8 cellular contexts compared by ENCODE assay signal in genomic region chr1:92804721-92805169, GRCh38. TPM values are rescaled to one million over a fixed set of nuclear protein-coding genes. Genes with fewer than 3 reads are reported as not detected.
DNase-seq lines count a peak whose midpoint lies in the region; ATAC-seq, FAIRE-seq and TF ChIP-seq lines count a peak whose summit lies in the region.

No MANE protein-coding gene starts in this region.

- intact Hi-C loops in endothelial cell of umbilical vein (cut with micrococcal nuclease) = loop anchor here (2.0 kb wide), 1 partner anchor 26 kb away; no protein-coding TSS in a partner anchor

- FAIRE-seq in RCC 7860 (lab: Jason Lieb, UNC) (peak; percentile 81), endothelial cell of umbilical vein (lab: Jason Lieb, UNC) (peak; percentile 97)

- H3K9me3 ChIP-seq in endothelial cell of umbilical vein (replicated peaks; ENCODE audit: control insufficient read depth, insufficient read depth, low read length) = no peaks in the 10 kb centered on the region

- no peak for TF ChIP-seq CTCF in endothelial cell of umbilical vein (IDR thresholded peaks at IDR 0.05; ENCODE audit: extremely low read depth in 1 of 2, insufficient read depth in 1 of 2, low read depth in 1 of 2, low read length in 2 of 2)

- peak overlapping the region; percentile 34 for H3K9ac ChIP-seq in endothelial cell of umbilical vein (replicated peaks; ENCODE audit: extremely low read depth, insufficient read depth, low read length)

- peak overlapping the region; percentile 94 for H3K27ac ChIP-seq in endothelial cell of umbilical vein (ENCODE audit: insufficient read depth, low read depth, low read length)

- peak overlapping the region; percentile 67 for H3K4me2 ChIP-seq in endothelial cell of umbilical vein (ENCODE audit: insufficient read depth, low read length)

- peak; percentile 55 for TF ChIP-seq POLR2A in endothelial cell of umbilical vein (IDR thresholded peaks at IDR 0.05; ENCODE audit: low read depth, low read length)

- no peak overlapping the region for H3K4me3 ChIP-seq in endothelial cell of umbilical vein (replicated peaks in 1 of 3; ENCODE audit: insufficient read depth in 1 of 3, low read depth in 1 of 3, low read length in 3 of 3)

- dilution Hi-C loops in endothelial cell of umbilical vein (cut with MboI; ENCODE audit: extremely low pct_ligation_motif_present, low sequenced_read_pairs) = no loop called here

- peak overlapping the region; percentile 62 for H2AFZ ChIP-seq in endothelial cell of umbilical vein (ENCODE audit: low read depth, low read length)

- CTCF ChIA-PET in endothelial cell of umbilical vein (lab: Charles Lee) = interaction anchor here (0.6 to 2.1 kb wide), 12 partner anchors 10 to 55 kb away, joined by 3 to 21 read pairs (median 6); partner anchors contain the start of gene RPL5

- no peaks in the 10 kb centered on the region for H3K79me2 ChIP-seq in endothelial cell of umbilical vein (ENCODE audit: control insufficient read depth, insufficient read depth, low read length)

- peak; percentile 83 for DNase-seq in Ammon's horn (ENCODE audit: low spot score)
- DNase-seq in RCC 7860 (ENCODE audit: low spot score) = peak; percentile 97
- DNase-seq in endothelial cell of umbilical vein (ENCODE audit: low read depth, low spot score) = peak; percentile 97
- DNase-seq in mesenteric fat pad (ENCODE audit: low spot score) = peak; percentile 68
- no peak for DNase-seq in activated gamma-delta T cell (lab: John Stamatoyannopoulos, UW)
- DNase-seq in activated CD4-positive, alpha-beta T cell treated with anti-CD3 and anti-CD28 coated beads, Interleukin-2, amount 50 U/mL, for 4 hours = no peak

- BruUV-seq in endothelial cell of umbilical vein (replicated peaks; lab: Mats Ljungman, UMichigan) = no TSS peak

- H3K36me3 ChIP-seq in endothelial cell of umbilical vein (ENCODE audit: control insufficient read depth in 2 of 2, extremely low read depth in 1 of 2, insufficient read depth in 2 of 2, low read length in 2 of 2) = no peaks in the 10 kb centered on the region

- H3K27me3 ChIP-seq in endothelial cell of umbilical vein (ENCODE audit: control insufficient read depth in 2 of 2, insufficient read depth in 2 of 2, low read length in 2 of 2) = no peaks in the 10 kb centered on the region

- H3K4me1 ChIP-seq in endothelial cell of umbilical vein (ENCODE audit: control insufficient read depth, extremely low read depth, insufficient read depth, low read length) = peaks cover 15% of the 10 kb centered on the region

- peak; percentile 52 for ATAC-seq in GM21360 (IDR thresholded peaks at IDR 0.05; ENCODE audit: unreplicated experiment)
- no peak for ATAC-seq in HG02840 (IDR thresholded peaks at IDR 0.05; ENCODE audit: low FRiP score, unreplicated experiment)

- no peaks in the 10 kb centered on the region for H3K9me1 ChIP-seq in endothelial cell of umbilical vein (replicated peaks; ENCODE audit: control insufficient read depth, extremely low read depth, insufficient read depth, low read length)

- H4K20me1 ChIP-seq in endothelial cell of umbilical vein (replicated peaks; ENCODE audit: control insufficient read depth, extremely low read depth, insufficient read depth, low read length) = no peaks in the 10 kb centered on the region

- POLR2A ChIA-PET in endothelial cell of umbilical vein (lab: Charles Lee) = interaction anchor here (1.0 kb wide), 2 partner anchors 12 to 27 kb away, joined by 3 read pairs; partner anchors contain the start of gene RPL5

TF ChIP-seq in endothelial cell of umbilical vein, 7 proteins besides CTCF, POLR2A, EP300 and RAD21:
- TF ChIP-seq FOS (IDR thresholded peaks at IDR 0.05; ENCODE audit: borderline replicate concordance, insufficient read depth, low read length) = peak; percentile 71
- TF ChIP-seq EZH2 (IDR thresholded peaks at IDR 0.05; ENCODE audit: borderline replicate concordance, low read depth, low read length, severe bottlenecking) = no peak
- no peak for TF ChIP-seq MYC (IDR thresholded peaks at IDR 0.05; ENCODE audit: low read depth, low read length)
- TF ChIP-seq JUN (IDR thresholded peaks at IDR 0.05; ENCODE audit: borderline replicate concordance, insufficient read depth, insufficient read length, low read depth) = peak; percentile 90
- peak; percentile 88 for TF ChIP-seq GATA2 (IDR thresholded peaks at IDR 0.05; ENCODE audit: insufficient read depth, insufficient read length, low read depth, low read length)
- peak; percentile 89 for TF ChIP-seq POLR2AphosphoS5 (IDR thresholded peaks at IDR 0.05; ENCODE audit: insufficient read depth, low read depth, low read length)
- no peak for TF ChIP-seq MAX (IDR thresholded peaks at IDR 0.05; ENCODE audit: insufficient read depth, insufficient read length)

RNA-seq across cellular contexts. Expression of gene EVI5, which starts 19.8 kb away (rescaled TPM):
- total RNA-seq in endothelial cell of umbilical vein = 26.2 and 34.4 TPM in 2 replicates
- 5.0 TPM in 2 replicates for polyA plus RNA-seq in endothelial cell of umbilical vein
- 7.5 and 7.7 TPM in 2 replicates for polyA plus RNA-seq in endothelial cell of umbilical vein (2011; cell fraction: cytosol; rRNA removed)
- polyA plus RNA-seq in endothelial cell of umbilical vein (2011; cell fraction: nucleus; rRNA removed) = 8.2 and 11.2 TPM in 2 replicates
- polyA plus RNA-seq in endothelial cell of umbilical vein (2012) = 8.0 and 11.0 TPM in 2 replicates
- polyA minus RNA-seq in endothelial cell of umbilical vein = 14.8 and 23.3 TPM in 2 replicates
- polyA minus RNA-seq in endothelial cell of umbilical vein (2011; cell fraction: cytosol; rRNA and poly(A)+ RNA removed) = 15.6 TPM
- 30.0 and 35.6 TPM in 2 replicates for polyA minus RNA-seq in endothelial cell of umbilical vein (2011; cell fraction: nucleus; rRNA and poly(A)+ RNA removed)
- total RNA-seq in mesenteric fat pad = 44.4 TPM

RNA-seq across cellular contexts. Expression of gene RPL5, which starts 27.1 kb away (rescaled TPM):
- total RNA-seq in endothelial cell of umbilical vein (1,109 and 1,117 TPM in 2 replicates), mesenteric fat pad (762 TPM)
- 1,101 and 1,237 TPM in 2 replicates for polyA plus RNA-seq in endothelial cell of umbilical vein
- polyA plus RNA-seq in endothelial cell of umbilical vein (2011; cell fraction: cytosol; rRNA removed) = 1,767 and 1,879 TPM in 2 replicates
- polyA plus RNA-seq in endothelial cell of umbilical vein (2011; cell fraction: nucleus; rRNA removed) = 564 and 678 TPM in 2 replicates
- polyA plus RNA-seq in endothelial cell of umbilical vein (2012) = 2,190 and 2,506 TPM in 2 replicates
- 892 and 930 TPM in 2 replicates for polyA minus RNA-seq in endothelial cell of umbilical vein
- polyA minus RNA-seq in endothelial cell of umbilical vein (2011; cell fraction: cytosol; rRNA and poly(A)+ RNA removed) = 601 TPM
- 161 and 212 TPM in 2 replicates for polyA minus RNA-seq in endothelial cell of umbilical vein (2011; cell fraction: nucleus; rRNA and poly(A)+ RNA removed)

Comparison
In these comparisons a context has a peak if more than half of its experiments do, and no peak if none do; other contexts are left out.
1. DNase-seq: peak in Ammon's horn (single experiment), RCC 7860 (single experiment), endothelial cell of umbilical vein (single experiment) and mesenteric fat pad (single experiment); none in activated gamma-delta T cell (single experiment) and activated CD4-positive, alpha-beta T cell treated with anti-CD3 and anti-CD28 coated beads, Interleukin-2, amount 50 U/mL, for 4 hours (0 of 2).